Comparison of ENCODE assay signal across 18 cellular contexts in the genomic region with DNA sequence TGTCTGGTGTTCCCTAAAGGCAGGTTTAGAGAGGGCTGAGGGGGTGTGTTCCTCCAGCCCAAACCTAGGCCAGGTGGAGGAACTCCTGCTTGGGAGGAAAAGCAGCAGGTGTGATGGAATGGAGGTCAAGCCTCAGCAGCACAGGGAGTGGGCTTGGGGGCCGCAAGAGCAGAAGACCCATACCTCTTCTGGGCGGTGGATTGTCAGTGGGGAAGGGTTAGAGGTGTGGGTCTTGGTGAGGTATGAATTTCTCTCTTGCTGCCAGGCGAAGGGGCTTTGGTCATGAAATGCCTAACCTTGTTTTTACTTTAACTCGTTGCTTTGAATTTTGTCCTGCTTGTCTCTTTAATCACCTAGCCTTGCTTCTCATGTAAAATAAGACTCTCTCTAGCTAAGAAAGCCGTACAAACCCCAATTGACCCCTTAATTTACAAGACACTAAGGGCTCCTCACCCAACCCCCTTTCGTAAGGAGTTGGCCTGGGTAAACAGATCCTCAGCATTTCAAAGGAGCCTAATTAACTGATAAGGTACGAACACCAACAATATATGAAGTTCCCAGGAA.
"Had no signal": no experiment of that assay in that cellular context is flagged by ENCODE, and none has a peak within 500 bp of the region (broad histone marks: within the 10 kb centered on the region; RNA-seq: fewer than 3 reads in every experiment).

No MANE protein-coding gene starts in this region.

- H3K27ac Mint-ChIP-seq: activated CD8-positive, alpha-beta T cell treated with anti-CD3 and anti-CD28 coated beads, Interleukin-2, amount 10 ng/mL, durations not matched to agents 7 days and 5 days; stimulated activated naive CD8-positive, alpha-beta T cell treated with anti-CD3 and anti-CD28 coated beads, Interleukin-15, amount 100 ng/mL, for 72 hours had no signal

- H3K27ac ChIP-seq: brain microvascular endothelial cell, neutrophil, testis, upper lobe of right lung, VCaP had no signal

- H3K27me3 ChIP-seq: brain microvascular endothelial cell, neutrophil, testis, upper lobe of right lung had no signal

- H3K4me3 ChIP-seq: testis, upper lobe of right lung had no signal

- H3K9me3 Mint-ChIP-seq: stimulated activated naive CD8-positive, alpha-beta T cell treated with anti-CD3 and anti-CD28 coated beads, Interleukin-15, amount 100 ng/mL, for 72 hours had no signal

- H3K9me3 ChIP-seq: neutrophil, testis, upper lobe of right lung had no signal

- H3K4me3 Mint-ChIP-seq: activated CD8-positive, alpha-beta T cell treated with anti-CD3 and anti-CD28 coated beads, Interleukin-2, amount 10 ng/mL, durations not matched to agents 7 days and 5 days; stimulated activated naive CD8-positive, alpha-beta T cell treated with anti-CD3 and anti-CD28 coated beads, Interleukin-15, amount 100 ng/mL, for 72 hours had no signal

- H3K27me3 Mint-ChIP-seq: stimulated activated naive CD8-positive, alpha-beta T cell treated with anti-CD3 and anti-CD28 coated beads, Interleukin-15, amount 100 ng/mL, for 72 hours had no signal

- H3K4me1 Mint-ChIP-seq: stimulated activated naive CD8-positive, alpha-beta T cell treated with anti-CD3 and anti-CD28 coated beads, Interleukin-15, amount 100 ng/mL, for 72 hours had no signal

- DNase-seq: activated CD4-positive, alpha-beta T cell treated with anti-CD3 and anti-CD28 coated beads for 4 hours; activated CD8-positive, alpha-beta memory T cell treated with anti-CD3 and anti-CD28 coated beads, Interleukin-2, amount 50 U/mL, for 48 hours; activated CD8-positive, alpha-beta T cell treated with anti-CD3 and anti-CD28 coated beads, Interleukin-2, amount 10 ng/mL, durations not matched to agents 7 days and 5 days; activated naive CD4-positive, alpha-beta T cell treated with anti-CD3 and anti-CD28 coated beads, Interleukin-2, amount 50 U/mL, for 16 hours; amygdala; brain microvascular endothelial cell; cerebellar nuclear complex; hypothalamus; midbrain; stimulated activated CD4-positive, alpha-beta T cell treated with anti-CD3 and anti-CD28 coated beads, Interleukin-15, amount 100 ng/mL, for 24 hours; stimulated activated CD4-positive, alpha-beta T cell treated with anti-CD3 and anti-CD28 coated beads, Interleukin-4, amount 100 ng/mL, for 24 hours; stimulated activated naive CD8-positive, alpha-beta T cell treated with anti-CD3 and anti-CD28 coated beads, Interleukin-15, amount 100 ng/mL, for 72 hours; T-helper 9 cell; testis; upper lobe of right lung had no signal

- ATAC-seq: activated CD8-positive, alpha-beta T cell treated with anti-CD3 and anti-CD28 coated beads, Interleukin-2, amount 10 ng/mL, durations not matched to agents 7 days and 5 days; esophagus mucosa; stimulated activated naive CD8-positive, alpha-beta T cell treated with anti-CD3 and anti-CD28 coated beads, Interleukin-15, amount 100 ng/mL, for 72 hours; upper lobe of right lung had no signal

- H3K4me1 ChIP-seq: testis, upper lobe of right lung had no signal
